Comparison of ENCODE assay signal across 12 cellular contexts in the genomic region with DNA sequence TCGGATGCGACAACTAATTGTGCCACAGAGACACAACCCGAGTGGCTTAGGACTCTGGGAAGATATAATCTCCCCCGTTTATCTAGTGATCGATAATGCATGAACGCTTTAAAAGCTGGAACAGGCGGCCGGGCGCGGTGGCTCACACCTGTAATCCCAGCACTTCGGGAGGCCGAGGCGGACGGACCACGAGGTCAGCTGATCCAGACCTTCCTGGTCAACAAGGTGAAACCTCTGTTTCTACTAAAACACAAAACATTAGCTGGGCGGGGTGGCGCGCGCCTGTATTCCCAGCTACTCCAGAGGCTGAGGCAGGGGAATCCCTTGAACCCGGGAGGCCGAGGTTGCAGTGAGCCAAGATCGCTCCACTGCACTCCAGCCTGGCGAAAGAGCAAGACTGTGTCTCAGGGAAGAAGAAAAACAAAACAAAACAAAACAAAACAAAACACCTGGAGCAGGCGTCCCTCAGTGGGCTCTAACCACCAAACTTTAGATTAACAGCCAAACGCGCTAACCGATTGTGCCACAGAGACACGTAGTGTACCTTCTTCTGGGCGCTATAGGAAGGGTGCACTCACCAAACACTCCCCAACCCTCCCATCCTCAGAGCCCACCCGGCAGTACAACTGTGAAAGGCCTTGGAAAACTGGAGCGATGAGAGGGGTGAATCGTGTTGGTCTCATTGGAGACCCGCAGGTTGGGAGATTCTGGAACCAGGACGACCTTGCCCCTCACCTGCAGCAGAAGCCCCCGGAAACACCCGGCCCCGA. TPM values are rescaled to one million over a fixed set of nuclear protein-coding genes. Genes with fewer than 3 reads are reported as not detected.
A peak's percentile ranks its signal among the peaks of the same experiment; 100 is the strongest.
DNase-seq lines count a peak whose midpoint lies in the region; ATAC-seq and TF ChIP-seq lines count a peak whose summit lies in the region.
"Not testable (repeated sequence)": the region's sequence is repeated elsewhere in the genome, so short reads cannot be mapped to it uniquely, and the experiment has no call there.
"Had no signal": no experiment of that assay in that cellular context is flagged by ENCODE, and none has a peak within 500 bp of the region (broad histone marks: within the 10 kb centered on the region; RNA-seq: fewer than 3 reads in every experiment).

No MANE protein-coding gene starts in this region.

- not testable (repeated sequence) for H3K27me3 Mint-ChIP-seq in CD8-positive, alpha-beta T cell (ENCODE audit: low read depth); T-helper 17 cell; activated CD4-positive, alpha-beta T cell treated with anti-CD3 and anti-CD28 coated beads, Interleukin-2, amount 10 ng/mL, durations not matched to agents 24 days and 14 days; activated T-cell treated with anti-CD3 and anti-CD28 coated beads, Interleukin-2, amount 50 U/mL, for 24 hours; endodermal cell (ENCODE audit: insufficient read depth); naive thymus-derived CD8-positive, alpha-beta T cell

- not testable (repeated sequence) for H3K36me3 ChIP-seq in CD8-positive, alpha-beta T cell (ENCODE audit: insufficient read depth, low read length); endodermal cell (ENCODE audit: control insufficient read depth, insufficient read depth, low read length)

- not testable (repeated sequence) for H3K4me1 Mint-ChIP-seq in CD8-positive, alpha-beta T cell (ENCODE audit: low read depth); T-helper 17 cell; activated CD4-positive, alpha-beta T cell treated with anti-CD3 and anti-CD28 coated beads, Interleukin-2, amount 10 ng/mL, durations not matched to agents 24 days and 14 days; activated T-cell treated with anti-CD3 and anti-CD28 coated beads, Interleukin-2, amount 50 U/mL, for 24 hours (ENCODE audit: low read depth); endodermal cell
- H3K4me1 Mint-ChIP-seq in naive thymus-derived CD8-positive, alpha-beta T cell: peaks cover 2 to 18% (median 9%) of the 10 kb centered on the region in 4 donors

- not testable (repeated sequence) for H3K27me3 ChIP-seq in CD8-positive, alpha-beta T cell (ENCODE audit: insufficient read depth, low read length); endodermal cell (ENCODE audit: control insufficient read depth, insufficient read depth, low read length, poor library complexity, severe bottlenecking)

- WGBS in endodermal cell (ENCODE audit: insufficient coverage in 1 of 2, insufficient read length in 1 of 2), 2 experiments: 84 to 93% methylated on average over 9 to 24 of the region's 37 CpGs

- not testable (repeated sequence) for H3K4me1 ChIP-seq in CD8-positive, alpha-beta T cell (ENCODE audit: insufficient read depth, low read length); endodermal cell (ENCODE audit: control insufficient read depth, insufficient read depth, low read length)

- POLR2A ChIA-PET in CD8-positive, alpha-beta T cell (lab: Charles Lee); naive thymus-derived CD8-positive, alpha-beta T cell (lab: Charles Lee): not testable (repeated sequence)

- not testable (repeated sequence) for H3K27ac Mint-ChIP-seq in CD8-positive, alpha-beta T cell; T-helper 17 cell; activated CD4-positive, alpha-beta T cell treated with anti-CD3 and anti-CD28 coated beads, Interleukin-2, amount 10 ng/mL, durations not matched to agents 24 days and 14 days; activated T-cell treated with anti-CD3 and anti-CD28 coated beads, Interleukin-2, amount 50 U/mL, for 24 hours; endodermal cell
- peak overlapping the region in 3 of 10 donors; percentile 57 to 72 (median 69) for H3K27ac Mint-ChIP-seq in naive thymus-derived CD8-positive, alpha-beta T cell

- DNase-seq in CD8-positive, alpha-beta T cell; T-helper 17 cell; naive thymus-derived CD8-positive, alpha-beta T cell: not testable (repeated sequence)
- DNase-seq in activated CD4-positive, alpha-beta T cell treated with anti-CD3 and anti-CD28 coated beads, Interleukin-2, amount 10 ng/mL, durations not matched to agents 24 days and 14 days: peak; percentile 52
- peak; percentile 32 for DNase-seq in activated T-cell treated with anti-CD3 and anti-CD28 coated beads, Interleukin-2, amount 50 U/mL, for 24 hours
- DNase-seq in endodermal cell: peak; percentile 9

- not testable (repeated sequence) for H3K36me3 Mint-ChIP-seq in CD8-positive, alpha-beta T cell; T-helper 17 cell (ENCODE audit: low read depth); activated CD4-positive, alpha-beta T cell treated with anti-CD3 and anti-CD28 coated beads, Interleukin-2, amount 10 ng/mL, durations not matched to agents 24 days and 14 days (ENCODE audit: low read depth); activated T-cell treated with anti-CD3 and anti-CD28 coated beads, Interleukin-2, amount 50 U/mL, for 24 hours (ENCODE audit: low read depth); endodermal cell (ENCODE audit: low read depth); naive thymus-derived CD8-positive, alpha-beta T cell

- peak overlapping the region; percentile 39 for H3K4me3 Mint-ChIP-seq in CD8-positive, alpha-beta T cell
- H3K4me3 Mint-ChIP-seq in T-helper 17 cell: peak overlapping the region; percentile 12
- H3K4me3 Mint-ChIP-seq in activated CD4-positive, alpha-beta T cell treated with anti-CD3 and anti-CD28 coated beads, Interleukin-2, amount 10 ng/mL, durations not matched to agents 24 days and 14 days; activated T-cell treated with anti-CD3 and anti-CD28 coated beads, Interleukin-2, amount 50 U/mL, for 24 hours; endodermal cell: not testable (repeated sequence)
- peak overlapping the region in 6 of 10 donors; percentile 16 to 77 (median 46) for H3K4me3 Mint-ChIP-seq in naive thymus-derived CD8-positive, alpha-beta T cell

- not testable (repeated sequence) for H3K9ac ChIP-seq in endodermal cell (ENCODE audit: extremely low read depth, low read length, poor library complexity, severe bottlenecking)

- not testable (repeated sequence) for H3K27ac ChIP-seq in CD8-positive, alpha-beta T cell (ENCODE audit: low read depth, low read length); endodermal cell (ENCODE audit: low read depth, low read length)

- not testable (repeated sequence) for H3K4me3 ChIP-seq in CD8-positive, alpha-beta T cell (ENCODE audit: low read depth, low read length); endodermal cell (ENCODE audit: low read length)

- intact Hi-C loops in CD8-positive, alpha-beta T cell (cut with DNase I, micrococcal nuclease); activated CD4-positive, alpha-beta T cell treated with anti-CD3 and anti-CD28 coated beads, Interleukin-2, amount 10 ng/mL, durations not matched to agents 24 days and 14 days (cut with micrococcal nuclease): not testable (repeated sequence)

- H3K9me3 ChIP-seq in CD8-positive, alpha-beta T cell (ENCODE audit: low read length); T-helper 17 cell (ENCODE audit: control insufficient read depth, low read length, poor library complexity, severe bottlenecking); endodermal cell (ENCODE audit: control insufficient read depth, low read length): not testable (repeated sequence)

- ATAC-seq in CD8-positive, alpha-beta T cell; T-helper 17 cell: not testable (repeated sequence)
- peak in 1 of 2 donors; percentile 50 for ATAC-seq in naive thymus-derived CD8-positive, alpha-beta T cell

- not testable (repeated sequence) for H3K9me3 Mint-ChIP-seq in CD8-positive, alpha-beta T cell; activated CD4-positive, alpha-beta T cell treated with anti-CD3 and anti-CD28 coated beads, Interleukin-2, amount 10 ng/mL, durations not matched to agents 24 days and 14 days; activated T-cell treated with anti-CD3 and anti-CD28 coated beads, Interleukin-2, amount 50 U/mL, for 24 hours; endodermal cell; naive thymus-derived CD8-positive, alpha-beta T cell

- not testable (repeated sequence) for TF ChIP-seq CTCF in CD8-positive, alpha-beta T cell (IDR thresholded peaks at IDR 0.05); endodermal cell (conservative IDR thresholded peaks at IDR 0.05)

- CTCF ChIA-PET in CD8-positive, alpha-beta T cell (lab: Charles Lee): not testable (repeated sequence)

RNA-seq across cellular contexts. Expression of gene PPIAL4F, which starts 53.3 kb away (rescaled TPM):
- total RNA-seq in CD8-positive, alpha-beta T cell: not detected
- not detected for total RNA-seq in T-helper 17 cell
- not detected in 2 replicates for total RNA-seq in activated CD4-positive, alpha-beta T cell treated with anti-CD3 and anti-CD28 coated beads, Interleukin-2, amount 10 ng/mL, durations not matched to agents 24 days and 14 days
- not detected for total RNA-seq in endodermal cell
- polyA plus RNA-seq in endodermal cell (2013, experiment 1 of 2): not detected
- polyA plus RNA-seq in endodermal cell (2013, experiment 2 of 2): not detected
- not detected for total RNA-seq in naive thymus-derived CD8-positive, alpha-beta T cell
- not detected for polyA plus RNA-seq in naive thymus-derived CD8-positive, alpha-beta T cell
- total RNA-seq: Caco-2; CD4-positive, alpha-beta memory T cell; H1; H7 had no signal
- polyA plus RNA-seq: A549; BJ; CD4-positive, alpha-beta memory T cell; H1 had no signal
